Comparison of ENCODE assay signal across 15 cellular contexts in genomic region chr12:53719649-53720048, GRCh38. TPM values are rescaled to one million over a fixed set of nuclear protein-coding genes. Genes with fewer than 3 reads are reported as not detected.
DNase-seq lines count a peak whose midpoint lies in the region; ATAC-seq and TF ChIP-seq lines count a peak whose summit lies in the region.
"Had no signal": no experiment of that assay in that cellular context is flagged by ENCODE, and none has a peak within 500 bp of the region (broad histone marks: within the 10 kb centered on the region; RNA-seq: fewer than 3 reads in every experiment).

No MANE protein-coding gene starts in this region.

- peaks cover 76% of the 10 kb centered on the region for H3K36me3 Mint-ChIP-seq in MCF 10A (ENCODE audit: insufficient read depth, unreplicated experiment)
- peaks cover 34% of the 10 kb centered on the region for H3K36me3 Mint-ChIP-seq in type B pancreatic cell

- no peaks in the 10 kb centered on the region for H3K27me3 ChIP-seq in mammary epithelial cell (ENCODE audit: insufficient read depth, low read length)
- H3K27me3 ChIP-seq: Peyer's patch had no signal

- no peaks in the 10 kb centered on the region for H3K36me3 ChIP-seq in mammary epithelial cell (ENCODE audit: insufficient read depth, low read length)

- in situ Hi-C loops in mammary epithelial cell (cut with MboI; ENCODE audit: low sequenced_read_pairs in 2 of 2) = no loop called here

- no peak overlapping the region for H3K9ac ChIP-seq in mammary epithelial cell (ENCODE audit: insufficient read depth, low read length)

- no peak for ATAC-seq in GM21447 (IDR thresholded peaks at IDR 0.05; ENCODE audit: unreplicated experiment)

- H3K79me2 ChIP-seq in mammary epithelial cell (ENCODE audit: insufficient read depth, low read length) = no peaks in the 10 kb centered on the region

- 100% methylated on average over 1 of the region's 2 CpGs for WGBS in mammary epithelial cell (ENCODE audit: low coverage, missing lambda C conversion rate)

- H3K4me2 ChIP-seq in mammary epithelial cell (ENCODE audit: insufficient read depth, low read depth, low read length) = no peak overlapping the region

- intact Hi-C loops in mammary epithelial cell (cut with micrococcal nuclease) = no loop called here
- intact Hi-C loops in MCF 10A (cut with micrococcal nuclease) = no loop called here

- H3K4me3 Mint-ChIP-seq in MCF 10A (ENCODE audit: unreplicated experiment) = no peak overlapping the region
- no peak overlapping the region for H3K4me3 Mint-ChIP-seq in type B pancreatic cell

- H3K4me3 ChIP-seq in mammary epithelial cell (replicated peaks in 1 of 3; ENCODE audit: insufficient read depth in 1 of 3, low read depth in 2 of 3, low read length in 3 of 3) = no peak overlapping the region
- H3K4me3 ChIP-seq in fibroblast of the aortic adventitia (ENCODE audit: low read depth, low read length) = no peak overlapping the region
- H3K4me3 ChIP-seq: Peyer's patch had no signal

- dilution Hi-C loops in mammary epithelial cell (cut with HindIII; ENCODE audit: low sequenced_read_pairs) = no loop called here

- H3K9me3 ChIP-seq in mammary epithelial cell (replicated peaks; ENCODE audit: insufficient read depth, low read length) = no peaks in the 10 kb centered on the region
- H3K9me3 ChIP-seq: Peyer's patch had no signal

- H3K27me3 Mint-ChIP-seq in MCF 10A (ENCODE audit: insufficient read depth, unreplicated experiment) (no peaks in the 10 kb centered on the region), type B pancreatic cell (no peaks in the 10 kb centered on the region)

- peak; percentile 17 for DNase-seq in mammary epithelial cell
- DNase-seq in MCF 10A (ENCODE audit: unreplicated experiment) = no peak
- DNase-seq in amniotic epithelial cell (ENCODE audit: low read depth) = peak; percentile 37
- DNase-seq in fibroblast of the aortic adventitia (ENCODE audit: low read depth) = peak; percentile 43
- DNase-seq in type B pancreatic cell (ENCODE audit: extremely low spot score, unreplicated experiment) = no peak
- DNase-seq in activated CD4-positive, alpha-beta T cell treated with anti-CD3 and anti-CD28 coated beads for 48 hours = no peak
- no peak for DNase-seq in RPMI8226
- DNase-seq: C1 segment of cervical spinal cord, NCI-H1048, NCI-H146, NCI-H2081, NCI-H510A treated with DMSO at 0.1 percent for 48 hours, Peyer's patch, Right ventricle myocardium superior had no signal

- POLR2A ChIA-PET in MCF 10A (lab: Yijun Ruan, JAX) = interaction anchor here (0.8 to 1.1 kb wide), 2 partner anchors 7 to 15 kb away, joined by 3 to 4 read pairs; partner anchors contain the start of gene CALCOCO1

- no peaks in the 10 kb centered on the region for H3K4me1 ChIP-seq in mammary epithelial cell (ENCODE audit: insufficient read depth, low read length)
- H3K4me1 ChIP-seq: Peyer's patch had no signal

- no peaks in the 10 kb centered on the region for H3K4me1 Mint-ChIP-seq in MCF 10A (ENCODE audit: insufficient read depth, unreplicated experiment)
- H3K4me1 Mint-ChIP-seq in type B pancreatic cell (ENCODE audit: unreplicated experiment) = no peaks in the 10 kb centered on the region

- CTCF ChIA-PET in mammary epithelial cell (lab: Charles Lee; ENCODE audit: low non-redundant PET) (no interaction called here), MCF 10A (lab: Yijun Ruan, JAX) (interaction anchor here (0.6 to 1.7 kb wide), 6 partner anchors 17 to 307 kb away, joined by 3 to 11 read pairs (median 4); no protein-coding TSS in a partner anchor)

- H3K27ac Mint-ChIP-seq in MCF 10A (ENCODE audit: low read depth, unreplicated experiment) = no peak overlapping the region
- H3K27ac Mint-ChIP-seq in type B pancreatic cell = peak overlapping the region; percentile 84

- BruUV-seq in mammary epithelial cell (replicated peaks; lab: Mats Ljungman, UMichigan) (no TSS peak), MCF 10A (replicated peaks; lab: Mats Ljungman, UMichigan) (no TSS peak)

- no peaks in the 10 kb centered on the region for H4K20me1 ChIP-seq in mammary epithelial cell (ENCODE audit: insufficient read depth, low read length)

- H3K9me3 Mint-ChIP-seq in MCF 10A (ENCODE audit: unreplicated experiment) = no peaks in the 10 kb centered on the region
- H3K9me3 Mint-ChIP-seq in type B pancreatic cell = no peaks in the 10 kb centered on the region

- H3K27ac ChIP-seq in mammary epithelial cell (ENCODE audit: insufficient read depth, low read depth, low read length) = no peak overlapping the region
- H3K27ac ChIP-seq: Peyer's patch had no signal

- H2AFZ ChIP-seq in mammary epithelial cell (ENCODE audit: low read depth, low read length) = no peak overlapping the region

- no peak for TF ChIP-seq CTCF in mammary epithelial cell (conservative IDR thresholded peaks at IDR 0.05 in 1 of 2, IDR thresholded peaks at IDR 0.05 in 1 of 2; ENCODE audit: extremely low read depth in 1 of 2, insufficient read depth in 1 of 2, low read depth in 1 of 2, low read length in 2 of 2)
- no peak for TF ChIP-seq CTCF in MCF 10A (IDR thresholded peaks at IDR 0.05; ENCODE audit: unreplicated experiment)
- TF ChIP-seq CTCF in fibroblast of the aortic adventitia (IDR thresholded peaks at IDR 0.05; ENCODE audit: insufficient read depth, low read length) = no peak
- TF ChIP-seq CTCF in type B pancreatic cell (conservative IDR thresholded peaks at IDR 0.05) = no peak

RNA-seq across cellular contexts. Expression of gene CALCOCO1, which starts 7.6 kb away (rescaled TPM):
- total RNA-seq in mammary epithelial cell (100 to 1,000 TPM in 1 of 2 donors, 10 to 100 TPM in 1; 61.1 to 127 TPM), MCF 10A (2022) (49.4 and 74.6 TPM in 2 replicates), fibroblast of the aortic adventitia (ENCODE audit: low replicate concordance) (96.2 and 234 TPM in 2 replicates), type B pancreatic cell (ENCODE audit: low replicate concordance) (66.2 and 86.7 TPM in 2 replicates)
- 48.3 TPM for polyA plus RNA-seq in mammary epithelial cell
- polyA minus RNA-seq in mammary epithelial cell = 8.5 TPM

RNA-seq across cellular contexts. Expression of gene CISTR, which starts 32.1 kb away (rescaled TPM):
- total RNA-seq in mammary epithelial cell (not detected), MCF 10A (2022) (not detected in 2 replicates), fibroblast of the aortic adventitia (ENCODE audit: low replicate concordance) (not detected in 2 replicates), type B pancreatic cell (ENCODE audit: low replicate concordance) (not detected in 2 replicates)
- not detected for polyA plus RNA-seq in mammary epithelial cell
- polyA minus RNA-seq in mammary epithelial cell = not detected
- total RNA-seq: Peyer's patch had no signal

RNA-seq across cellular contexts. Expression of gene ATP5MC2, which starts 43.8 kb away (rescaled TPM):
- total RNA-seq in mammary epithelial cell = 100 to 1,000 TPM in 1 of 2 donors, 10 to 100 TPM in 1; 47.2 to 140 TPM
- 253 TPM for polyA plus RNA-seq in mammary epithelial cell
- 356 TPM for polyA minus RNA-seq in mammary epithelial cell
- total RNA-seq in MCF 10A (2022) = 328 and 381 TPM in 2 replicates
- 45.2 and 147 TPM in 2 replicates for total RNA-seq in fibroblast of the aortic adventitia (ENCODE audit: low replicate concordance)
- 312 and 402 TPM in 2 replicates for total RNA-seq in type B pancreatic cell (ENCODE audit: low replicate concordance)

Comparison
In these comparisons a context has a peak if more than half of its experiments do, and no peak if none do; other contexts are left out.
1. DNase-seq: peak in mammary epithelial cell (single experiment), amniotic epithelial cell (single experiment) and fibroblast of the aortic adventitia (single experiment); none in MCF 10A (single experiment), type B pancreatic cell (single experiment), activated CD4-positive, alpha-beta T cell treated with anti-CD3 and anti-CD28 coated beads for 48 hours (single experiment) and RPMI8226 (single experiment).